In genomic region chr6:45838996-45839395, GRCh38 we compare ENCODE assay signal across 12 cellular contexts.
DNase-seq lines count a peak whose midpoint lies in the region; ATAC-seq and TF ChIP-seq lines count a peak whose summit lies in the region.
"Had no signal": no experiment of that assay in that cellular context is flagged by ENCODE, and none has a peak within 500 bp of the region (broad histone marks: within the 10 kb centered on the region; RNA-seq: fewer than 3 reads in every experiment).

No MANE protein-coding gene starts in this region.

- peaks cover 2% of the 10 kb centered on the region for H3K36me3 Mint-ChIP-seq in effector memory CD8-positive, alpha-beta T cell (ENCODE audit: insufficient read depth)

- H3K4me1 ChIP-seq in DND-41 (ENCODE audit: insufficient read depth, low read length) (peaks cover 34% of the 10 kb centered on the region), OCI-LY3 (ENCODE audit: low read length) (peaks cover 8% of the 10 kb centered on the region), esophagus muscularis mucosa (peaks cover 0 to 5% (median 0%) of the 10 kb centered on the region in 4 donors)

- H3K27me3 ChIP-seq in DND-41 (ENCODE audit: insufficient read depth, low read length, poor library complexity), result no peaks in the 10 kb centered on the region
- H3K27me3 ChIP-seq in OCI-LY3 (ENCODE audit: low read depth, low read length), result peaks cover 69% of the 10 kb centered on the region
- no peaks in the 10 kb centered on the region for H3K27me3 ChIP-seq in esophagus muscularis mucosa

- no peak for ATAC-seq in DND-41 (ENCODE audit: insufficient read depth, low read depth)
- ATAC-seq in effector memory CD8-positive, alpha-beta T cell (replicated peaks), result no peak
- no peak for ATAC-seq in HG03571 (IDR thresholded peaks at IDR 0.05; ENCODE audit: unreplicated experiment)

- H3K9ac ChIP-seq in DND-41 (ENCODE audit: low read depth, low read length) (no peak overlapping the region), OCI-LY3 (ENCODE audit: low read length) (no peak overlapping the region)

- intact Hi-C loops in esophagus muscularis mucosa (cut with DNase I), result no loop called here

- H2AFZ ChIP-seq in DND-41 (ENCODE audit: low read depth, low read length) (no peak overlapping the region), OCI-LY3 (ENCODE audit: low read depth, low read length) (no peak overlapping the region)

- no peak for TF ChIP-seq CTCF in DND-41 (IDR thresholded peaks at IDR 0.05; ENCODE audit: borderline replicate concordance, extremely low read depth, low read length, poor library complexity, severe bottlenecking)
- TF ChIP-seq CTCF in OCI-LY3 (IDR thresholded peaks at IDR 0.05; ENCODE audit: low read depth, low read length), result peak; percentile 11; the same call in 1 of the 2 replicates
- no peak for TF ChIP-seq CTCF in esophagus muscularis mucosa (IDR thresholded peaks at IDR 0.05)

- peak overlapping the region in 1 of 2 donors; percentile 79 for H3K27ac Mint-ChIP-seq in effector memory CD8-positive, alpha-beta T cell
- H3K27ac Mint-ChIP-seq: B cell; CD4-positive, alpha-beta T cell had no signal

- H3K27me3 Mint-ChIP-seq in effector memory CD8-positive, alpha-beta T cell, result no peaks in the 10 kb centered on the region
- H3K27me3 Mint-ChIP-seq: B cell; CD4-positive, alpha-beta T cell had no signal

- no peak for TF ChIP-seq EP300 in esophagus muscularis mucosa (IDR thresholded peaks at IDR 0.05)

- no peak for DNase-seq in DND-41
- peak; percentile 15 for DNase-seq in HCEC 1CT
- peak; percentile 86 for DNase-seq in esophagus muscularis mucosa (ENCODE audit: extremely low spot score)
- DNase-seq in activated CD8-positive, alpha-beta memory T cell treated with anti-CD3 and anti-CD28 coated beads, Interleukin-2, amount 50 U/mL, for 48 hours, result no peak
- DNase-seq in effector memory CD8-positive, alpha-beta T cell, result no peak
- DNase-seq: C1 segment of cervical spinal cord; Calu3; CD4-positive, alpha-beta T cell; DMS153 had no signal

- H3K4me3 Mint-ChIP-seq in effector memory CD8-positive, alpha-beta T cell, result no peak overlapping the region
- H3K4me3 Mint-ChIP-seq: B cell; CD4-positive, alpha-beta T cell had no signal

- H3K4me3 ChIP-seq in DND-41 (ENCODE audit: low read depth in 1 of 2, low read length in 2 of 2) (no peak overlapping the region), OCI-LY3 (ENCODE audit: low read length) (no peak overlapping the region), esophagus muscularis mucosa (no peak overlapping the region)

- H4K20me1 ChIP-seq in DND-41 (ENCODE audit: insufficient read depth, low read length) (no peaks in the 10 kb centered on the region), OCI-LY3 (ENCODE audit: insufficient read depth, low read length) (no peaks in the 10 kb centered on the region; the same call in none of the 2 replicates)

- TF ChIP-seq POLR2A in esophagus muscularis mucosa (IDR thresholded peaks at IDR 0.05; ENCODE audit: low read depth), result no peak

- H3K4me2 ChIP-seq in DND-41 (ENCODE audit: insufficient read depth, low read length), result no peak overlapping the region
- H3K4me2 ChIP-seq in OCI-LY3 (ENCODE audit: low read length), result no peak overlapping the region

- H3K79me2 ChIP-seq in DND-41 (ENCODE audit: insufficient read depth, low read length) (no peaks in the 10 kb centered on the region), OCI-LY3 (ENCODE audit: low read length) (no peaks in the 10 kb centered on the region)

- H3K27ac ChIP-seq in DND-41 (ENCODE audit: low read length) (peak overlapping the region; percentile 45; the same call in 1 of the 2 replicates), OCI-LY3 (ENCODE audit: low read length) (no peak overlapping the region), esophagus muscularis mucosa (replicated peaks in 1 of 4) (no peak overlapping the region)

- H3K9me3 ChIP-seq in DND-41 (ENCODE audit: insufficient read depth, low read length, severe bottlenecking) (no peaks in the 10 kb centered on the region), OCI-LY3 (ENCODE audit: insufficient read depth, low read length) (no peaks in the 10 kb centered on the region), esophagus muscularis mucosa (no peaks in the 10 kb centered on the region)

- H3K9me3 Mint-ChIP-seq in effector memory CD8-positive, alpha-beta T cell, result no peaks in the 10 kb centered on the region
- H3K9me3 Mint-ChIP-seq: CD4-positive, alpha-beta T cell had no signal

- H3K4me1 Mint-ChIP-seq in effector memory CD8-positive, alpha-beta T cell (ENCODE audit: low read depth in 2 of 2), result peaks cover 0 to 18% of the 10 kb centered on the region in 2 donors

- H3K36me3 ChIP-seq in DND-41 (ENCODE audit: insufficient read depth, low read length), result no peaks in the 10 kb centered on the region
- no peaks in the 10 kb centered on the region for H3K36me3 ChIP-seq in OCI-LY3 (replicated peaks; ENCODE audit: low read depth, low read length)
- no peaks in the 10 kb centered on the region for H3K36me3 ChIP-seq in esophagus muscularis mucosa

- 58% methylated on average over 2 of the region's 2 CpGs for WGBS in esophagus muscularis mucosa

Comparison
In these comparisons a context has a peak if more than half of its experiments do, and no peak if none do; other contexts are left out.
1. DNase-seq: peak in HCEC 1CT (single experiment) and esophagus muscularis mucosa (single experiment); none in DND-41 (single experiment), activated CD8-positive, alpha-beta memory T cell treated with anti-CD3 and anti-CD28 coated beads, Interleukin-2, amount 50 U/mL, for 48 hours (single experiment) and effector memory CD8-positive, alpha-beta T cell (0 of 3).